23 cellular contexts compared by ENCODE assay signal in the genomic region with DNA sequence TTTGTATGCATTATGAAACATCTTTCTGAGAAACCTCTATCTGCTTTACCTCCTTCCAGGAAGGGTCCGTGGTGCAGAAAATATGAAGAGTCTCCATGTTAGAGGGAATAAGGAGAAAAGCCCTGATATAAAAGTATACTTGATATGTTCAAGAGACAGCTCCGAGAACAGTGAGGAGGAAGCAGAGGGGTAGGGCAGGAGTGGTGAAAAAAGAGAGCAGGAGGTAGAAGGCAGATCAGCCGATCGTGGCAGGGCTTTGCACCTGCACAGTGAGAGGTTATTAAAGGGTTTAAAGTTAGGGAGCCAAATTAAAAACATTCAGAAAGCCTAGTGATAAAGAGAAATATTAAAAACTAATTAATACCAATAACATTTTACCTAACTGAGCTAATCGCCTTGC.
A peak's percentile ranks its signal among the peaks of the same experiment; 100 is the strongest.
DNase-seq lines count a peak whose midpoint lies in the region; FAIRE-seq and TF ChIP-seq lines count a peak whose summit lies in the region.
"Had no signal": no experiment of that assay in that cellular context is flagged by ENCODE, and none has a peak within 500 bp of the region (broad histone marks: within the 10 kb centered on the region; RNA-seq: fewer than 3 reads in every experiment).

No MANE protein-coding gene starts in this region.

- H3K27ac ChIP-seq in GM23248 = peak overlapping the region; percentile 83
- H3K27ac ChIP-seq in SK-N-MC = peak overlapping the region; percentile 76
- H3K27ac ChIP-seq in endothelial cell of umbilical vein (ENCODE audit: insufficient read depth, low read depth, low read length) = peak overlapping the region; percentile 91
- no peak overlapping the region for H3K27ac ChIP-seq in tibial artery
- H3K27ac ChIP-seq: ascending aorta, KMS-11, suprapubic skin had no signal

- no peaks in the 10 kb centered on the region for H3K9me2 ChIP-seq in GM23248 (ENCODE audit: insufficient read depth)

- H3K4me2 ChIP-seq in GM23248 (ENCODE audit: unreplicated experiment) = no peak overlapping the region
- peak overlapping the region; percentile 37 for H3K4me2 ChIP-seq in endothelial cell of umbilical vein (ENCODE audit: insufficient read depth, low read length)
- H3K4me2 ChIP-seq: KMS-11 had no signal

- no peak for DNase-seq in GM23248
- DNase-seq in SK-N-MC (ENCODE audit: low read depth, low spot score) = no peak
- DNase-seq in endothelial cell of umbilical vein (ENCODE audit: low read depth, low spot score) = no peak
- DNase-seq in GF-D8 (lab: John Stamatoyannopoulos, UW) = no peak
- no peak for DNase-seq in GM12892 (ENCODE audit: insufficient read length)
- no peak for DNase-seq in COR-L47 (lab: John Stamatoyannopoulos, UW)
- DNase-seq in tibial artery = no peak
- DNase-seq: activated CD4-positive, alpha-beta memory T cell treated with anti-CD3 and anti-CD28 coated beads, Interleukin-2, amount 10 ng/mL, durations not matched to agents 7 days and 5 days; activated CD4-positive, CD25-positive, alpha-beta regulatory T cell; activated naive CD4-positive, alpha-beta T cell treated with Interleukin-2 at 50 U/mL for 16 hours; activated T-cell treated with anti-CD3 and anti-CD28 coated beads, Interleukin-2, amount 50 U/mL, for 1 hour; GDM1; hypothalamus; natural killer cell; NCI-H2029; NCI-H446; Right ventricle myocardium superior had no signal

- TF ChIP-seq CTCF in endothelial cell of umbilical vein (IDR thresholded peaks at IDR 0.05; ENCODE audit: extremely low read depth in 1 of 2, insufficient read depth in 1 of 2, low read depth in 1 of 2, low read length in 2 of 2) = no peak
- TF ChIP-seq CTCF in tibial artery (IDR thresholded peaks at IDR 0.05) = no peak

- H2AFZ ChIP-seq in GM23248 (no peak overlapping the region), endothelial cell of umbilical vein (ENCODE audit: low read depth, low read length) (peak overlapping the region; percentile 54), neuron (ENCODE audit: low read depth, low read length) (peak overlapping the region; percentile 63)

- H3K36me3 ChIP-seq in GM23248 (ENCODE audit: low read depth) = no peaks in the 10 kb centered on the region
- H3K36me3 ChIP-seq in SK-N-MC (ENCODE audit: insufficient read depth, low read length) = no peaks in the 10 kb centered on the region
- H3K36me3 ChIP-seq in endothelial cell of umbilical vein (ENCODE audit: control insufficient read depth in 2 of 2, extremely low read depth in 1 of 2, insufficient read depth in 2 of 2, low read length in 2 of 2) = no peaks in the 10 kb centered on the region
- H3K36me3 ChIP-seq in neuron (ENCODE audit: insufficient read depth, low read length) = no peaks in the 10 kb centered on the region
- no peaks in the 10 kb centered on the region for H3K36me3 ChIP-seq in tibial artery
- H3K36me3 ChIP-seq: ascending aorta, HAP-1, suprapubic skin had no signal

- H3K4me3 ChIP-seq in GM23248 = no peak overlapping the region
- peak overlapping the region; percentile 65 for H3K4me3 ChIP-seq in SK-N-MC
- H3K4me3 ChIP-seq in endothelial cell of umbilical vein (replicated peaks in 1 of 3; ENCODE audit: insufficient read depth in 1 of 3, low read depth in 1 of 3, low read length in 3 of 3) = no peak overlapping the region
- H3K4me3 ChIP-seq in neuron (ENCODE audit: low read length) = no peak overlapping the region
- H3K4me3 ChIP-seq in tibial artery = no peak overlapping the region
- H3K4me3 ChIP-seq: ascending aorta, HAP-1, suprapubic skin had no signal

- dilution Hi-C loops in endothelial cell of umbilical vein (cut with MboI; ENCODE audit: extremely low pct_ligation_motif_present, low sequenced_read_pairs) = no loop called here

- no peak for FAIRE-seq in endothelial cell of umbilical vein (lab: Jason Lieb, UNC)
- FAIRE-seq in GM12892 (lab: Jason Lieb, UNC) = no peak
- FAIRE-seq: colon had no signal

- no peaks in the 10 kb centered on the region for H3K79me2 ChIP-seq in GM23248 (ENCODE audit: insufficient read depth)
- no peaks in the 10 kb centered on the region for H3K79me2 ChIP-seq in endothelial cell of umbilical vein (ENCODE audit: control insufficient read depth, insufficient read depth, low read length)

- 96 to 97% methylated on average over 5 of the region's 5 CpGs for WGBS in GM23248 (ENCODE audit: low coverage in 1 of 2, low lambda C conversion rate in 2 of 2, missing lambda C conversion rate in 2 of 2), 2 experiments

- H3K4me1 ChIP-seq in GM23248 (ENCODE audit: insufficient read depth) = peaks cover 28% of the 10 kb centered on the region
- H3K4me1 ChIP-seq in endothelial cell of umbilical vein (ENCODE audit: control insufficient read depth, extremely low read depth, insufficient read depth, low read length) = peaks cover 39% of the 10 kb centered on the region
- peaks cover 43% of the 10 kb centered on the region for H3K4me1 ChIP-seq in neuron (ENCODE audit: insufficient read depth, low read length)
- H3K4me1 ChIP-seq in tibial artery = peaks cover 0 to 9% (median 1%) of the 10 kb centered on the region in 4 donors
- H3K4me1 ChIP-seq: ascending aorta, suprapubic skin had no signal

- H3K27me3 ChIP-seq in GM23248 (replicated peaks; ENCODE audit: insufficient read depth) (no peaks in the 10 kb centered on the region), endothelial cell of umbilical vein (ENCODE audit: control insufficient read depth in 2 of 2, insufficient read depth in 2 of 2, low read length in 2 of 2) (no peaks in the 10 kb centered on the region), neuron (ENCODE audit: insufficient read depth, low read length) (no peaks in the 10 kb centered on the region), tibial artery (no peaks in the 10 kb centered on the region)
- H3K27me3 ChIP-seq: ascending aorta, suprapubic skin had no signal

- H3F3A ChIP-seq in GM23248 (ENCODE audit: insufficient read depth) = peaks cover 18% of the 10 kb centered on the region

- CTCF ChIA-PET in endothelial cell of umbilical vein (lab: Charles Lee) = interaction anchor here (0.6 to 2.9 kb wide), 6 partner anchors 11 to 419 kb away, joined by 3 to 29 read pairs (median 4); a partner anchor contains a TSS

- BruUV-seq in endothelial cell of umbilical vein (replicated peaks; lab: Mats Ljungman, UMichigan) = no TSS peak

- TF ChIP-seq POLR2A in endothelial cell of umbilical vein (IDR thresholded peaks at IDR 0.05; ENCODE audit: low read depth, low read length) (no peak), GM12892 (IDR thresholded peaks at IDR 0.05; ENCODE audit: low read depth, low read length) (no peak)

- POLR2A ChIA-PET in endothelial cell of umbilical vein (lab: Charles Lee) = no interaction called here

- H3K9me3 ChIP-seq in GM23248 (ENCODE audit: low read depth) (no peaks in the 10 kb centered on the region), SK-N-MC (ENCODE audit: low read depth, low read length) (no peaks in the 10 kb centered on the region), endothelial cell of umbilical vein (replicated peaks; ENCODE audit: control insufficient read depth, insufficient read depth, low read length) (no peaks in the 10 kb centered on the region), neuron (ENCODE audit: low read length) (no peaks in the 10 kb centered on the region), tibial artery (no peaks in the 10 kb centered on the region)
- H3K9me3 ChIP-seq: ascending aorta, HAP-1, suprapubic skin had no signal

- no peaks in the 10 kb centered on the region for H3K9me1 ChIP-seq in endothelial cell of umbilical vein (replicated peaks; ENCODE audit: control insufficient read depth, extremely low read depth, insufficient read depth, low read length)

- no peaks in the 10 kb centered on the region for H4K20me1 ChIP-seq in GM23248 (ENCODE audit: insufficient read depth)
- no peaks in the 10 kb centered on the region for H4K20me1 ChIP-seq in endothelial cell of umbilical vein (replicated peaks; ENCODE audit: control insufficient read depth, extremely low read depth, insufficient read depth, low read length)

- intact Hi-C loops in endothelial cell of umbilical vein (cut with micrococcal nuclease) (loop anchor here (10.0 kb wide), 1 partner anchor 790 kb away; no protein-coding TSS in a partner anchor), tibial artery (cut with DNase I; ENCODE audit: low total_unique reads) (no loop called here)

- peak overlapping the region; percentile 63; the same call in 1 of the 2 replicates for H3K9ac ChIP-seq in GM23248
- peak overlapping the region; percentile 56 for H3K9ac ChIP-seq in SK-N-MC (ENCODE audit: insufficient read length)
- H3K9ac ChIP-seq in endothelial cell of umbilical vein (replicated peaks; ENCODE audit: extremely low read depth, insufficient read depth, low read length) = peak overlapping the region; percentile 67
- H3K9ac ChIP-seq: KMS-11 had no signal

- in situ Hi-C loops in GM23248 (cut with MboI) = loop anchor here (10.0 kb wide), 1 partner anchor 420 kb away; a partner anchor contains a TSS

TF ChIP-seq in endothelial cell of umbilical vein, 7 proteins besides CTCF, POLR2A, EP300 and RAD21:
- TF ChIP-seq POLR2AphosphoS5 (IDR thresholded peaks at IDR 0.05; ENCODE audit: insufficient read depth, low read depth, low read length) (no peak), JUN (IDR thresholded peaks at IDR 0.05; ENCODE audit: borderline replicate concordance, insufficient read depth, insufficient read length, low read depth) (no peak), EZH2 (IDR thresholded peaks at IDR 0.05; ENCODE audit: borderline replicate concordance, low read depth, low read length, severe bottlenecking) (no peak), GATA2 (IDR thresholded peaks at IDR 0.05; ENCODE audit: insufficient read depth, insufficient read length, low read depth, low read length) (no peak), MYC (IDR thresholded peaks at IDR 0.05; ENCODE audit: low read depth, low read length) (no peak), FOS (IDR thresholded peaks at IDR 0.05; ENCODE audit: borderline replicate concordance, insufficient read depth, low read length) (no peak)
- TF ChIP-seq, protein P1, sequence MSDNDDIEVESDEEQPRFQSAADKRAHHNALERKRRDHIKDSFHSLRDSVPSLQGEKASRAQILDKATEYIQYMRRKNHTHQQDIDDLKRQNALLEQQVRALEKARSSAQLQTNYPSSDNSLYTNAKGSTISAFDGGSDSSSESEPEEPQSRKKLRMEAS (IDR thresholded peaks at IDR 0.05; ENCODE audit: insufficient read depth, insufficient read length) = no peak

Comparison
In these comparisons a context has a peak if more than half of its experiments do, and no peak if none do; other contexts are left out.
1. H3K27ac ChIP-seq: peak in GM23248 (single experiment), SK-N-MC (single experiment) and endothelial cell of umbilical vein (single experiment); none in tibial artery (0 of 2).
2. Peak in every context shown above with its lines, with median percentiles within 50 percentile points of each other: H3K9ac ChIP-seq.